Comparison of ENCODE assay signal across 20 cellular contexts in genomic region chr17:62825182-62825581, GRCh38. TPM values are rescaled to one million over a fixed set of nuclear protein-coding genes. Genes with fewer than 3 reads are reported as not detected.
DNase-seq lines count a peak whose midpoint lies in the region; ATAC-seq, FAIRE-seq and TF ChIP-seq lines count a peak whose summit lies in the region.
"Had no signal": no experiment of that assay in that cellular context is flagged by ENCODE, and none has a peak within 500 bp of the region (broad histone marks: within the 10 kb centered on the region; RNA-seq: fewer than 3 reads in every experiment).

No MANE protein-coding gene starts in this region.

- H3K4me3 ChIP-seq in A549 (no peak overlapping the region), IMR-90 (ENCODE audit: insufficient read depth, low read depth, low read length) (no peak overlapping the region), H1 (ENCODE audit: extremely low read depth in 1 of 4, insufficient read depth in 2 of 4, low read depth in 3 of 4, low read length in 4 of 4) (peak overlapping the region in 2 of 4 experiments; percentile 10 to 31; a peak in 5 of 8 replicates), mesendoderm (ENCODE audit: low read length) (no peak overlapping the region)
- H3K4me3 ChIP-seq: coronary artery had no signal

- TF ChIP-seq EP300 in A549 (IDR thresholded peaks at IDR 0.05) (no peak), H1 (IDR thresholded peaks at IDR 0.05; ENCODE audit: borderline replicate concordance in 1 of 2, low read depth in 2 of 2, low read length in 2 of 2) (no peak)

- peaks cover 25% of the 10 kb centered on the region; the same call in 1 of the 2 replicates for H3K9me1 ChIP-seq in IMR-90 (ENCODE audit: insufficient read depth, low read length)

- H3K23ac ChIP-seq in IMR-90 (ENCODE audit: low read depth, low read length) (peak overlapping the region; percentile 96), H1 (ENCODE audit: insufficient read length) (no peak overlapping the region), mesendoderm (ENCODE audit: low read length) (no peak overlapping the region)

- peak overlapping the region; percentile 95 for H2BK20ac ChIP-seq in IMR-90 (ENCODE audit: low read depth, low read length)
- no peak overlapping the region for H2BK20ac ChIP-seq in H1 (ENCODE audit: low read length)

- CTCF ChIA-PET in A549 (lab: Yijun Ruan, JAX) = interaction anchor here (0.6 to 2.5 kb wide), 12 partner anchors 13 to 224 kb away, joined by 3 to 12 read pairs (median 4); partner anchors contain the start of gene TANC2
- CTCF ChIA-PET in IMR-90 (lab: Yijun Ruan, JAX) = no interaction called here
- CTCF ChIA-PET in H1 (lab: Charles Lee; ENCODE audit: partially characterized antibody) = interaction anchor here (0.6 to 1.3 kb wide), 4 partner anchors 15 to 881 kb away, joined by 3 to 7 read pairs (median 4); no protein-coding TSS in a partner anchor

- H3K4ac ChIP-seq in IMR-90 (ENCODE audit: low read depth, low read length) (peak overlapping the region; percentile 95), H1 (replicated peaks; ENCODE audit: insufficient read length, low read depth, low read length) (no peak overlapping the region), mesendoderm (ENCODE audit: low read depth, low read length) (no peak overlapping the region)

- H2AFZ ChIP-seq in IMR-90 (replicated peaks; ENCODE audit: low read length, poor library complexity) (peak overlapping the region; percentile 77), H1 (ENCODE audit: low read length) (no peak overlapping the region)

- H3K9ac ChIP-seq in IMR-90 (ENCODE audit: low read depth, low read length) = peak overlapping the region; percentile 38; the same call in 1 of the 2 replicates
- H3K9ac ChIP-seq in H1 (replicated peaks in 1 of 4; ENCODE audit: extremely low read depth in 1 of 4, low read depth in 3 of 4, low read length in 3 of 4) = no peak overlapping the region
- no peak overlapping the region for H3K9ac ChIP-seq in mesendoderm (ENCODE audit: low read length)

- H3K4me2 ChIP-seq in A549 = peak overlapping the region; percentile 58
- peak overlapping the region; percentile 70 for H3K4me2 ChIP-seq in IMR-90 (ENCODE audit: low read depth, low read length)
- peak overlapping the region; percentile 49 to 69; a peak in 3 of 4 replicates for H3K4me2 ChIP-seq in H1 (ENCODE audit: insufficient read depth in 1 of 2, low read depth in 2 of 2, low read length in 2 of 2)
- H3K4me2 ChIP-seq in mesendoderm (ENCODE audit: low read length) = no peak overlapping the region

- H2AK9ac ChIP-seq in IMR-90 (replicated peaks; ENCODE audit: low read depth, low read length, poor library complexity) = peak overlapping the region; percentile 82

- H2BK5ac ChIP-seq in IMR-90 (ENCODE audit: low read depth, low read length, poor library complexity, severe bottlenecking) = peak overlapping the region; percentile 99
- no peak overlapping the region for H2BK5ac ChIP-seq in H1 (ENCODE audit: low read depth, low read length)
- H2BK5ac ChIP-seq in mesendoderm (ENCODE audit: low read length) = no peak overlapping the region

- intact Hi-C loops in IMR-90 (cut with micrococcal nuclease) = loop anchor here (2.0 kb wide), 1 partner anchor 144 kb away; no protein-coding TSS in a partner anchor

- H3K79me1 ChIP-seq in IMR-90 (ENCODE audit: low read depth in 1 of 2, low read length in 2 of 2) = peaks cover 0 to 13% of the 10 kb centered on the region in 2 experiments; a peak in 2 of 4 replicates
- no peaks in the 10 kb centered on the region for H3K79me1 ChIP-seq in H1 (ENCODE audit: low read depth, low read length)
- H3K79me1 ChIP-seq in mesendoderm (ENCODE audit: low read length) = no peaks in the 10 kb centered on the region

- H3K36me3 ChIP-seq in IMR-90 (ENCODE audit: control insufficient read depth, insufficient read depth, low read length) = no peaks in the 10 kb centered on the region
- no peaks in the 10 kb centered on the region for H3K36me3 ChIP-seq in H1 (ENCODE audit: control insufficient read depth in 2 of 4, insufficient read depth in 4 of 4, low read length in 3 of 4)
- no peaks in the 10 kb centered on the region for H3K36me3 ChIP-seq in mesendoderm (ENCODE audit: control insufficient read depth, insufficient read depth, low read length)

- H3K14ac ChIP-seq in IMR-90 (replicated peaks; ENCODE audit: low read depth, low read length) (peak overlapping the region; percentile 93), H1 (ENCODE audit: insufficient read length) (no peak overlapping the region)

- H3K4me1 Mint-ChIP-seq in activated T-cell treated with anti-CD3 and anti-CD28 coated beads, Interleukin-2, amount 50 U/mL, for 4 hours (ENCODE audit: low read depth) = peaks cover 3% of the 10 kb centered on the region

- dilution Hi-C loops in IMR-90 (cut with HindIII; ENCODE audit: low sequenced_read_pairs, unreplicated experiment) = no loop called here

- FAIRE-seq in A549 (lab: Jason Lieb, UNC) (no peak), H1 (lab: Jason Lieb, UNC) (no peak)

- DNase-seq in A549 (ENCODE audit: low read depth in 1 of 2, low spot score in 1 of 2) (no peak), IMR-90 (no peak), H1 (ENCODE audit: low read depth in 1 of 2, low spot score in 2 of 2) (no peak), mesendoderm (peak; percentile 18)
- DNase-seq in activated T-cell treated with anti-CD3 and anti-CD28 coated beads, Interleukin-2, amount 50 U/mL, for 4 hours = no peak
- DNase-seq: 8988T; activated CD8-positive, alpha-beta memory T cell treated with anti-CD3 and anti-CD28 coated beads for 24 hours; DMS 273 treated with DMSO at 0.1 percent for 48 hours; GDM1; naive thymus-derived CD4-positive, alpha-beta T cell; NCI-H187 treated with DMSO at 0.1 percent for 48 hours; NCI-H446 had no signal

- H2BK12ac ChIP-seq in H1 (ENCODE audit: low read depth, low read length) = no peak overlapping the region

- H3K18ac ChIP-seq in IMR-90 (ENCODE audit: low read depth, low read length) (peak overlapping the region; percentile 99), H1 (ENCODE audit: extremely low read depth, low read length) (0 out of 2 replicates have a peak overlapping the region, but pooled peaks have one; percentile 15), mesendoderm (ENCODE audit: low read length) (peak overlapping the region; percentile 31)

- peak overlapping the region; percentile 90 for H2BK15ac ChIP-seq in IMR-90 (ENCODE audit: low read depth, low read length)
- H2BK15ac ChIP-seq in H1 (ENCODE audit: low read length) = no peak overlapping the region
- no peak overlapping the region for H2BK15ac ChIP-seq in mesendoderm (replicated peaks; ENCODE audit: low read depth)

- TF ChIP-seq CTCF in A549 (IDR thresholded peaks at IDR 0.05) (no peak), IMR-90 (conservative IDR thresholded peaks at IDR 0.05; ENCODE audit: low read depth, low read length) (no peak), H1 (IDR thresholded peaks at IDR 0.05; ENCODE audit: control extremely low read depth in 1 of 3, insufficient read depth in 1 of 3, low read depth in 1 of 3, low read length in 3 of 3) (no peak)

- H4K5ac ChIP-seq in IMR-90 (ENCODE audit: low read depth, low read length) (peak overlapping the region; percentile 95), H1 (ENCODE audit: insufficient read length, low read depth, low read length) (no peak overlapping the region), mesendoderm (ENCODE audit: low read length) (no peak overlapping the region)

- TF ChIP-seq POLR2A in A549 (IDR thresholded peaks at IDR 0.05; ENCODE audit: low read length) (no peak), IMR-90 (IDR thresholded peaks at IDR 0.05; ENCODE audit: low read depth, low read length) (no peak), H1 (IDR thresholded peaks at IDR 0.05; ENCODE audit: control extremely low read depth in 1 of 2, low read depth in 2 of 2, low read length in 2 of 2) (no peak)

- WGBS in A549 (ENCODE audit: missing lambda C conversion rate) = 66% methylated on average over 3 of the region's 3 CpGs
- WGBS in IMR-90 (ENCODE audit: extremely low coverage in 2 of 2, insufficient read length in 1 of 2), 2 experiments = no CpG with 5 or more reads among the region's 3 CpGs
- 59% methylated on average over 3 of the region's 3 CpGs; no CpG with 5 or more reads in 1 of the 2 experiments for WGBS in H1 (ENCODE audit: extremely low coverage in 1 of 2, insufficient coverage in 1 of 2, insufficient read length in 1 of 2, insufficient replicate concordance in 2 of 2, low coverage in 1 of 2, low lambda C conversion rate in 2 of 2, missing lambda C conversion rate in 1 of 2), 2 experiments
- WGBS in mesendoderm (ENCODE audit: extremely low coverage, insufficient coverage, low lambda C conversion rate) = no CpG with 5 or more reads among the region's 3 CpGs

- H4K91ac ChIP-seq in IMR-90 (ENCODE audit: insufficient read depth, low read depth, low read length) = peak overlapping the region; percentile 97
- H4K91ac ChIP-seq in H1 (replicated peaks; ENCODE audit: insufficient read length, low read length) = no peak overlapping the region

- H3K4me3 Mint-ChIP-seq in activated T-cell treated with anti-CD3 and anti-CD28 coated beads, Interleukin-2, amount 50 U/mL, for 4 hours = no peak overlapping the region
- H3K4me3 Mint-ChIP-seq: activated naive CD8-positive, alpha-beta T cell; naive thymus-derived CD4-positive, alpha-beta T cell; T-helper 2 cell treated with Interferon-gamma antibody and Interleukin-4, amounts not matched to agents 5 μg/mL and 100 μg/mL, for 36 hours had no signal

- peak overlapping the region; percentile 78 for H2AK5ac ChIP-seq in IMR-90 (ENCODE audit: low read depth, low read length)
- no peak overlapping the region for H2AK5ac ChIP-seq in H1 (ENCODE audit: low read depth, low read length)
- H2AK5ac ChIP-seq in mesendoderm (ENCODE audit: low read length) = no peak overlapping the region

- H4K20me1 ChIP-seq in IMR-90 (ENCODE audit: insufficient read depth, low read length) (no peaks in the 10 kb centered on the region), H1 (replicated peaks in 1 of 2; ENCODE audit: control insufficient read depth in 1 of 2, insufficient read depth in 2 of 2, low read length in 2 of 2) (no peaks in the 10 kb centered on the region)

- H3K36me3 Mint-ChIP-seq in activated T-cell treated with anti-CD3 and anti-CD28 coated beads, Interleukin-2, amount 50 U/mL, for 4 hours (ENCODE audit: insufficient read depth) = no peaks in the 10 kb centered on the region
- H3K36me3 Mint-ChIP-seq: activated naive CD8-positive, alpha-beta T cell; naive thymus-derived CD4-positive, alpha-beta T cell had no signal

- no peak for TF ChIP-seq RAD21 in A549 (conservative IDR thresholded peaks at IDR 0.05 in 1 of 2, IDR thresholded peaks at IDR 0.05 in 1 of 2)
- no peak for TF ChIP-seq RAD21 in IMR-90 (IDR thresholded peaks at IDR 0.05; ENCODE audit: low read length)
- TF ChIP-seq RAD21 in H1 (IDR thresholded peaks at IDR 0.05 in 1 of 2, conservative IDR thresholded peaks at IDR 0.05 in 1 of 2; ENCODE audit: low read depth in 2 of 2, low read length in 2 of 2) = no peak

- ATAC-seq in A549 (peak; percentile 41 to 54; a peak in 5 of 6 replicates), IMR-90 (ENCODE audit: low read depth) (no peak; the same call in 1 of the 2 replicates), GM19452 (IDR thresholded peaks at IDR 0.05; ENCODE audit: unreplicated experiment) (no peak), HG02642 (IDR thresholded peaks at IDR 0.05; ENCODE audit: poor library complexity, unreplicated experiment) (no peak), GM18867 (IDR thresholded peaks at IDR 0.05; ENCODE audit: unreplicated experiment) (no peak)
- no peak for ATAC-seq in activated T-cell treated with anti-CD3 and anti-CD28 coated beads, Interleukin-2, amount 50 U/mL, for 4 hours
- ATAC-seq: naive thymus-derived CD4-positive, alpha-beta T cell had no signal

- H4K8ac ChIP-seq in IMR-90 (ENCODE audit: low read depth in 2 of 2, low read length in 2 of 2) = peak overlapping the region; percentile 72 to 93
- H4K8ac ChIP-seq in H1 (ENCODE audit: extremely low read depth, insufficient read depth, low read length) = no peak overlapping the region
- no peak overlapping the region for H4K8ac ChIP-seq in mesendoderm (ENCODE audit: low read depth, low read length)

- no TSS peak for BruUV-seq in IMR-90 (replicated peaks; lab: Mats Ljungman, UMichigan)

- H3K4me1 ChIP-seq in A549 = peaks cover 72% of the 10 kb centered on the region
- H3K4me1 ChIP-seq in IMR-90 (ENCODE audit: control insufficient read depth, insufficient read depth, low read length) = peaks cover 27% of the 10 kb centered on the region
- H3K4me1 ChIP-seq in H1 (replicated peaks in 1 of 4; ENCODE audit: control insufficient read depth in 3 of 4, insufficient read depth in 4 of 4, low read length in 3 of 4) = peaks cover 0 to 14% (median 8%) of the 10 kb centered on the region in 4 experiments; a peak in 4 of 7 replicates
- peaks cover 2% of the 10 kb centered on the region for H3K4me1 ChIP-seq in mesendoderm (ENCODE audit: control insufficient read depth, low read depth, low read length)

- H3K23me2 ChIP-seq in H1 (ENCODE audit: low read depth, low read length) = no peaks in the 10 kb centered on the region

- H3K9me3 ChIP-seq in A549 (no peaks in the 10 kb centered on the region), IMR-90 (ENCODE audit: control insufficient read depth, insufficient read depth, low read length) (no peaks in the 10 kb centered on the region), H1 (ENCODE audit: insufficient read depth in 2 of 2, low read depth in 1 of 2, low read length in 1 of 2) (no peaks in the 10 kb centered on the region)

- peak overlapping the region; percentile 98 for H2BK120ac ChIP-seq in IMR-90 (ENCODE audit: low read depth, low read length)
- H2BK120ac ChIP-seq in H1 (replicated peaks; ENCODE audit: low read depth, low read length) = no peak overlapping the region
- H2BK120ac ChIP-seq in mesendoderm (ENCODE audit: low read depth, low read length) = no peak overlapping the region

- POLR2A ChIA-PET in A549 (lab: Yijun Ruan, JAX) = interaction anchor here (0.5 to 2.3 kb wide), 5 partner anchors 27 to 141 kb away, joined by 3 to 8 read pairs (median 5); partner anchors contain the start of gene TANC2
- POLR2A ChIA-PET in IMR-90 (lab: Charles Lee; ENCODE audit: unreplicated experiment) = no interaction called here
- POLR2A ChIA-PET in H1 (lab: Charles Lee; ENCODE audit: partially characterized antibody) = interaction anchor here (1.8 kb wide), 1 partner anchor 141 kb away, joined by 5 read pairs; the partner anchor contains the start of gene TANC2

- H3K56ac ChIP-seq in IMR-90 (ENCODE audit: extremely low read depth, insufficient read depth, low read length) (peak overlapping the region; percentile 79), H1 (replicated peaks; ENCODE audit: insufficient read length, low read depth, low read length) (no peak overlapping the region), mesendoderm (ENCODE audit: low read length) (no peak overlapping the region)

- in situ Hi-C loops in IMR-90 (cut with MboI; ENCODE audit: low sequenced_read_pairs) = no loop called here

- peak overlapping the region; percentile 91 to 95 for H3K27ac ChIP-seq in A549
- peak overlapping the region; percentile 95 for H3K27ac ChIP-seq in IMR-90 (ENCODE audit: insufficient read depth, low read length)
- H3K27ac ChIP-seq in H1 (ENCODE audit: low read depth, low read length) = no peak overlapping the region
- peak overlapping the region; percentile 57 for H3K27ac ChIP-seq in mesendoderm (ENCODE audit: low read depth, low read length)
- H3K27ac ChIP-seq: C4-2B, coronary artery had no signal

- no peaks in the 10 kb centered on the region for H3K9me3 Mint-ChIP-seq in activated T-cell treated with anti-CD3 and anti-CD28 coated beads, Interleukin-2, amount 50 U/mL, for 4 hours
- H3K9me3 Mint-ChIP-seq: naive thymus-derived CD4-positive, alpha-beta T cell; T-helper 2 cell treated with Interferon-gamma antibody and Interleukin-4, amounts not matched to agents 5 μg/mL and 100 μg/mL, for 36 hours had no signal

- H3K79me2 ChIP-seq in H1 (ENCODE audit: control insufficient read depth in 1 of 2, insufficient read depth in 2 of 2, low read length in 2 of 2) = no peaks in the 10 kb centered on the region
- H3K79me2 ChIP-seq in mesendoderm (ENCODE audit: control insufficient read depth, insufficient read depth, low read length) = no peaks in the 10 kb centered on the region

- peaks cover 3% of the 10 kb centered on the region for H3K27me3 Mint-ChIP-seq in activated T-cell treated with anti-CD3 and anti-CD28 coated beads, Interleukin-2, amount 50 U/mL, for 4 hours (ENCODE audit: low read depth)

- H3K27me3 ChIP-seq in IMR-90 (ENCODE audit: control insufficient read depth, insufficient read depth, low read length) (no peaks in the 10 kb centered on the region), H1 (replicated peaks in 1 of 4; ENCODE audit: control insufficient read depth in 3 of 4, extremely low read depth in 1 of 4, insufficient read depth in 3 of 4, low read length in 3 of 4) (no peaks in the 10 kb centered on the region), mesendoderm (ENCODE audit: insufficient read depth, low read length, poor library complexity) (no peaks in the 10 kb centered on the region)

RNA-seq across cellular contexts. Expression of gene MARCHF10, which starts 17.1 kb away (rescaled TPM):
- 0.57 and 0.73 TPM in 2 replicates for polyA plus RNA-seq in A549 (2011; rRNA removed)
- polyA plus RNA-seq in A549 (2012; cell fraction: cytosol; rRNA removed) = 0.52 and 0.60 TPM in 2 replicates
- 0.31 and 0.34 TPM in 2 replicates for polyA plus RNA-seq in A549 (2012; cell fraction: nucleus; rRNA removed)
- polyA plus RNA-seq in A549 (2017; fragmentation: RNase III; extraction: RNeasy Plus Mini Kit Qiagen cat#74134 plus additional on column Dnase treatment) = 0.42 to 0.69 TPM (median 0.43 TPM) in 3 replicates
- polyA minus RNA-seq in A549 (2011; rRNA and poly(A)+ RNA removed) = 1.2 TPM in 1 of 2 replicates, not detected in the other
- under 0.01 and 0.18 TPM in 2 replicates for total RNA-seq in IMR-90 (2012; rRNA removed)
- 0.10 and 0.74 TPM in 2 replicates for polyA plus RNA-seq in IMR-90 (2012; rRNA removed)
- 0.33 and 0.42 TPM in 2 replicates for polyA plus RNA-seq in IMR-90 (2012; cell fraction: cytosol; rRNA removed)
- 0.50 and 1.2 TPM in 2 replicates for polyA plus RNA-seq in IMR-90 (2012; cell fraction: nucleus; rRNA removed; ENCODE audit: low replicate concordance)
- total RNA-seq in H1 (2021; fragmentation: NEBNext Ultra II Directional; extraction: Animal tissue kit (Norgen Biotek cat#: 25700)) = 0.48 and 1.1 TPM in 2 replicates
- polyA plus RNA-seq in H1 (2011; rRNA removed) = 0.73 and 1.3 TPM in 2 replicates
- 0.31 TPM for polyA plus RNA-seq in H1 (2011; cell fraction: cytosol; rRNA removed)
- polyA plus RNA-seq in H1 (2011; cell fraction: nucleus; rRNA removed) = 0.78 TPM
- polyA plus RNA-seq in H1 (2012, experiment 1 of 2) = 0.59 to 1.1 TPM (median 0.63 TPM) in 4 replicates
- 0.81 TPM for polyA plus RNA-seq in H1 (2012, experiment 2 of 2)
- polyA plus RNA-seq in H1 (2013, experiment 1 of 2) = 0.41 TPM
- polyA plus RNA-seq in H1 (2013, experiment 2 of 2) = 0.53 TPM
- polyA minus RNA-seq in H1 (2011; rRNA and poly(A)+ RNA removed) = 0.32 TPM in 2 replicates
- not detected for polyA minus RNA-seq in H1 (2011; cell fraction: cytosol; rRNA and poly(A)+ RNA removed)
- 0.80 TPM for polyA minus RNA-seq in H1 (2011; cell fraction: nucleus; rRNA and poly(A)+ RNA removed)
- polyA plus RNA-seq in mesendoderm (2013, experiment 1 of 2) = 0.13 TPM
- polyA plus RNA-seq in mesendoderm (2013, experiment 2 of 2) = 0.15 TPM
- total RNA-seq in activated T-cell treated with anti-CD3 and anti-CD28 coated beads, Interleukin-2, amount 50 U/mL, for 4 hours = not detected
- total RNA-seq: lower leg skin had no signal

Comparison
In these comparisons a context has a peak if more than half of its experiments do, and no peak if none do; other contexts are left out.
1. ATAC-seq: peak in A549 (2 of 2); none in IMR-90 (single experiment), GM19452 (single experiment), activated T-cell treated with anti-CD3 and anti-CD28 coated beads, Interleukin-2, amount 50 U/mL, for 4 hours (0 of 2), HG02642 (single experiment) and GM18867 (single experiment).
2. H3K18ac ChIP-seq: peak in every context shown above with its lines; median percentile 99 in IMR-90; 31 in mesendoderm; 15 in H1.
3. H4K8ac ChIP-seq: peak in IMR-90 (2 of 2); none in H1 (single experiment) and mesendoderm (single experiment).
4. Of the 18 proteins assayed by ChIP-seq in both H1 and A549: peak only in H1: none; only in A549: MAX and RFX5; in both: none; in neither: 15; mixed calls (peak in some experiments, not most) for 1.